ENCODE assay signal across 10 cellular contexts in genomic region chr14:92652413-92653151, GRCh38.
DNase-seq lines count a peak whose midpoint lies in the region; ATAC-seq and TF ChIP-seq lines count a peak whose summit lies in the region.
"Had no signal": no experiment of that assay in that cellular context is flagged by ENCODE, and none has a peak within 500 bp of the region (broad histone marks: within the 10 kb centered on the region; RNA-seq: fewer than 3 reads in every experiment).

No MANE protein-coding gene starts in this region.

- H3K9ac ChIP-seq in duodenal mucosa (ENCODE audit: low read depth in 1 of 2, low read length in 2 of 2) = peak overlapping the region; percentile 35 to 47

- no peak for ATAC-seq in T-cell (replicated peaks in 1 of 4)
- no peak for ATAC-seq in HG02973 (IDR thresholded peaks at IDR 0.05; ENCODE audit: unreplicated experiment)

- H3K4me3 Mint-ChIP-seq in CD4-positive, alpha-beta memory T cell = peak overlapping the region; percentile 92 to 99 (median 98)
- H3K4me3 Mint-ChIP-seq in T-cell = peak overlapping the region; percentile 99
- no peak overlapping the region for H3K4me3 Mint-ChIP-seq in progenitor cell of endocrine pancreas (ENCODE audit: low read depth)

- no peaks in the 10 kb centered on the region for H3K9me3 Mint-ChIP-seq in CD4-positive, alpha-beta memory T cell
- H3K9me3 Mint-ChIP-seq in T-cell = no peaks in the 10 kb centered on the region
- H3K9me3 Mint-ChIP-seq in progenitor cell of endocrine pancreas (ENCODE audit: low read depth) = no peaks in the 10 kb centered on the region

- no peak for TF ChIP-seq CTCF in progenitor cell of endocrine pancreas (IDR thresholded peaks at IDR 0.05; ENCODE audit: unreplicated experiment)

- H3K4me1 ChIP-seq in CD4-positive, alpha-beta memory T cell (ENCODE audit: insufficient read depth, low read length) = peaks cover 80% of the 10 kb centered on the region
- H3K4me1 ChIP-seq in duodenal mucosa (ENCODE audit: control insufficient read depth in 1 of 2, insufficient read depth in 2 of 2, low read length in 2 of 2) = peaks cover 11 to 23% of the 10 kb centered on the region in 2 donors

- peaks cover 7% of the 10 kb centered on the region for H3K36me3 ChIP-seq in CD4-positive, alpha-beta memory T cell (ENCODE audit: insufficient read depth, low read length)
- peaks cover 3 to 23% of the 10 kb centered on the region in 2 donors for H3K36me3 ChIP-seq in duodenal mucosa (ENCODE audit: control insufficient read depth in 1 of 2, insufficient read depth in 2 of 2, low read length in 2 of 2)
- H3K36me3 ChIP-seq: thyroid gland had no signal

- CTCF ChIA-PET in CD4-positive, alpha-beta memory T cell (lab: Charles Lee; ENCODE audit: partially characterized antibody) = interaction anchor here (0.7 to 13.3 kb wide), 14 partner anchors 15 to 147 kb away, joined by 3 to 98 read pairs (median 3); no protein-coding TSS in a partner anchor
- CTCF ChIA-PET in T-cell (lab: Charles Lee) = interaction anchor here (0.7 to 2.8 kb wide), 4 partner anchors 39 to 48 kb away, joined by 3 to 11 read pairs (median 8); no protein-coding TSS in a partner anchor

- H3K9me3 ChIP-seq in CD4-positive, alpha-beta memory T cell (ENCODE audit: control insufficient read depth in 1 of 2, low read length in 2 of 2) = no peaks in the 10 kb centered on the region
- no peaks in the 10 kb centered on the region for H3K9me3 ChIP-seq in duodenal mucosa (ENCODE audit: control insufficient read depth in 1 of 2, low read length in 2 of 2)
- H3K9me3 ChIP-seq: thyroid gland had no signal

- H3K4me3 ChIP-seq in CD4-positive, alpha-beta memory T cell (ENCODE audit: low read length in 2 of 2) = peak overlapping the region; percentile 58 to 90
- H3K4me3 ChIP-seq in duodenal mucosa (ENCODE audit: low read depth in 1 of 2, low read length in 2 of 2) = peak overlapping the region; percentile 53 to 58
- H3K4me3 ChIP-seq: thyroid gland had no signal

- no peaks in the 10 kb centered on the region for H3K27me3 ChIP-seq in CD4-positive, alpha-beta memory T cell (ENCODE audit: insufficient read depth, low read length)
- H3K27me3 ChIP-seq in duodenal mucosa (ENCODE audit: control insufficient read depth in 1 of 2, insufficient read depth in 2 of 2, low read length in 2 of 2) = no peaks in the 10 kb centered on the region
- H3K27me3 ChIP-seq: thyroid gland had no signal

- H3K27ac Mint-ChIP-seq in CD4-positive, alpha-beta memory T cell = peak overlapping the region; percentile 96 to 100 (median 99)
- H3K27ac Mint-ChIP-seq in T-cell (peak overlapping the region; percentile 95 to 100), progenitor cell of endocrine pancreas (peak overlapping the region; percentile 52)

- intact Hi-C loops in CD4-positive, alpha-beta memory T cell (cut with micrococcal nuclease) = no loop called here

- peaks cover 30 to 48% of the 10 kb centered on the region in 2 donors for H3K36me3 Mint-ChIP-seq in CD4-positive, alpha-beta memory T cell
- H3K36me3 Mint-ChIP-seq in T-cell (peaks cover 29% of the 10 kb centered on the region), progenitor cell of endocrine pancreas (ENCODE audit: insufficient read depth) (no peaks in the 10 kb centered on the region)

- DNase-seq in CD4-positive, alpha-beta memory T cell = peak in 1 of 5 donors; percentile 48
- DNase-seq in T-cell = peak in 5 of 34 experiments; percentile 13 to 36 (median 29)
- DNase-seq in progenitor cell of endocrine pancreas (ENCODE audit: low spot score, unreplicated experiment) = no peak
- DNase-seq in NCI-H1092 (lab: John Stamatoyannopoulos, UW) = no peak
- DNase-seq in NCI-H2029 (lab: John Stamatoyannopoulos, UW) = no peak
- no peak for DNase-seq in cerebellum (ENCODE audit: low spot score)
- DNase-seq: DMS53 had no signal

- POLR2A ChIA-PET in CD4-positive, alpha-beta memory T cell (lab: Charles Lee; ENCODE audit: partially characterized antibody) = interaction anchor here (0.7 to 6.2 kb wide), 13 partner anchors 8 to 531 kb away, joined by 3 to 139 read pairs (median 7); partner anchors contain the start of genes CPSF2, GOLGA5 and NDUFB1
- POLR2A ChIA-PET in T-cell (lab: Charles Lee) = interaction anchor here (0.6 to 1.1 kb wide), 3 partner anchors 9 to 371 kb away, joined by 3 to 4 read pairs (median 3); no protein-coding TSS in a partner anchor

- no peaks in the 10 kb centered on the region for H3K27me3 Mint-ChIP-seq in CD4-positive, alpha-beta memory T cell
- H3K27me3 Mint-ChIP-seq in T-cell = no peaks in the 10 kb centered on the region
- H3K27me3 Mint-ChIP-seq in progenitor cell of endocrine pancreas = no peaks in the 10 kb centered on the region

- peaks cover 52 to 94% (median 67%) of the 10 kb centered on the region in 4 donors for H3K4me1 Mint-ChIP-seq in CD4-positive, alpha-beta memory T cell
- H3K4me1 Mint-ChIP-seq in T-cell (peaks cover 73 to 85% (median 80%) of the 10 kb centered on the region in 3 donors), progenitor cell of endocrine pancreas (ENCODE audit: low read depth) (no peaks in the 10 kb centered on the region)

- peak overlapping the region; percentile 84 for H3K27ac ChIP-seq in CD4-positive, alpha-beta memory T cell (ENCODE audit: low read depth, low read length)
- peak overlapping the region; percentile 59 for H3K27ac ChIP-seq in duodenal mucosa (ENCODE audit: low read depth, low read length)
- H3K27ac ChIP-seq: thyroid gland had no signal
